In the genomic region with DNA sequence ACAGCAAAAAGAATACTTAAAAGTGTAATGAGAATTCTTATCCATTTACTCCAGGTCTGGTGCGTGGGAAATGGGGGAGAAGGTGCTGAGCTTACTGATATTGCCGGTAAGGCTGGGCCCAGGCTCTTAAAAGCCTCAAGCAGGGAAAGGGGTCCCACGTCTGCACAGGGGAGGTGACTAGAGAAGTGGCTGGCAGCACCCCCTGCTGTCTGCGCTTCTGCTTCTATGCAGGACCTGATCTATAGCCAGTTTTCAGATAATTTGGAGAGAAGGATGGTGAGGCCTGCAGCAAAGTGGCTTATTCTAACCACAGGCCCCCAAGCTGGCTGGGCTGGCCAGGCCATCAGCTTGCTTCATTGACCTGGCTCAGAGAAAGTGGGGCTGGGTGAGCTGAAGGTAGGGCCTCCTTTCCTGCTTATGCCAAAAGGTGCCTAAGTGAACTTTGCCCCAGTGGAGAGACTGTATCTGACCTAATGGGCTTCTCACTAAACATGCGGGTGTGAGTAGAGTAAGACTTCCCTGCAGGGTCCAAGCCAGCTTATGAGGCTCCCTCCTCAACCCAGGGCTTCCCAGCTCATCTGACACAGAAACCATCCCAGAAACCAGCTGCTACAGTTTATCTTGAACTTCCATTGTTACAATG, we compare ENCODE assay signal across 10 cellular contexts. TPM values are rescaled to one million over a fixed set of nuclear protein-coding genes. Genes with fewer than 3 reads are reported as not detected.
DNase-seq lines count a peak whose midpoint lies in the region; ATAC-seq and TF ChIP-seq lines count a peak whose summit lies in the region.
"Had no signal": no experiment of that assay in that cellular context is flagged by ENCODE, and none has a peak within 500 bp of the region (broad histone marks: within the 10 kb centered on the region; RNA-seq: fewer than 3 reads in every experiment).

No MANE protein-coding gene starts in this region.

- H3K27ac ChIP-seq in hepatocyte: peak overlapping the region; percentile 9

- H3K4me3 ChIP-seq in hepatocyte: no peak overlapping the region

- H3K4me1 ChIP-seq in hepatocyte (ENCODE audit: insufficient read depth): peaks cover 4% of the 10 kb centered on the region

- no peaks in the 10 kb centered on the region for H3K36me3 ChIP-seq in hepatocyte (replicated peaks; ENCODE audit: insufficient read depth, low read depth)

- H3K27me3 ChIP-seq in hepatocyte: no peaks in the 10 kb centered on the region

- DNase-seq in activated gamma-delta T cell treated with Interleukin-2 at 50 U/mL for 16 hours (peak; percentile 26), activated gamma-delta T cell (lab: John Stamatoyannopoulos, UW) (no peak), hepatocyte (ENCODE audit: low spot score) (peak; percentile 12), GM13977 (ENCODE audit: low spot score) (no peak), NOMO-1 treated with dmso at 0.1 percent for 144 hours (lab: John Stamatoyannopoulos, UW; ENCODE audit: unreplicated experiment) (no peak)
- peak; percentile 16 for DNase-seq in activated CD4-positive, alpha-beta T cell treated with anti-CD3 and anti-CD28 coated beads, Interleukin-2, amount 50 U/mL, for 48 hours
- DNase-seq in stimulated activated naive CD4-positive, alpha-beta T cell treated with Interleukin-2 at 50 U/mL for 16 hours (lab: John Stamatoyannopoulos, UW): peak; percentile 10
- DNase-seq: ACHN, activated B cell treated with CpG ODN at 0.5 μM for 24 hours had no signal

- in situ Hi-C loops in GM13977 (cut with MboI; ENCODE audit: low pct_unique_long_range_greater_than_20kb, low sequenced_read_pairs, unreplicated experiment): no loop called here

- H3K9me3 ChIP-seq in hepatocyte (ENCODE audit: low read depth): no peaks in the 10 kb centered on the region

- no peak overlapping the region for H3K4me2 ChIP-seq in hepatocyte

- TF ChIP-seq CTCF in hepatocyte (IDR thresholded peaks at IDR 0.05; ENCODE audit: poor library complexity) (no peak), GM13977 (IDR thresholded peaks at IDR 0.05; ENCODE audit: extremely low read depth, insufficient read depth, missing control alignments) (no peak)

- 91% methylated on average over 5 of the region's 5 CpGs for WGBS in hepatocyte (ENCODE audit: low lambda C conversion rate, missing lambda C conversion rate)

- peak overlapping the region; percentile 10 for H2AFZ ChIP-seq in hepatocyte

- H3K9me2 ChIP-seq in hepatocyte (replicated peaks; ENCODE audit: insufficient read depth): no peaks in the 10 kb centered on the region

- no peaks in the 10 kb centered on the region for H4K20me1 ChIP-seq in hepatocyte (ENCODE audit: insufficient read depth, poor library complexity, severe bottlenecking)

- no peaks in the 10 kb centered on the region for H3K79me2 ChIP-seq in hepatocyte

- ATAC-seq in HG02678 (IDR thresholded peaks at IDR 0.05; ENCODE audit: unreplicated experiment): no peak

RNA-seq across cellular contexts. Expression of a gene that starts 30.9 kb away (rescaled TPM):
- total RNA-seq in hepatocyte: 123 and 350 TPM in 2 replicates
- polyA plus RNA-seq in hepatocyte: 277 and 316 TPM in 2 replicates

Comparison
In these comparisons a context has a peak if more than half of its experiments do, and no peak if none do; other contexts are left out.
1. DNase-seq: peak in activated gamma-delta T cell treated with Interleukin-2 at 50 U/mL for 16 hours (single experiment), activated CD4-positive, alpha-beta T cell treated with anti-CD3 and anti-CD28 coated beads, Interleukin-2, amount 50 U/mL, for 48 hours (2 of 2), hepatocyte (single experiment) and stimulated activated naive CD4-positive, alpha-beta T cell treated with Interleukin-2 at 50 U/mL for 16 hours (single experiment); none in activated gamma-delta T cell (single experiment), GM13977 (single experiment) and NOMO-1 treated with dmso at 0.1 percent for 144 hours (single experiment).